ENCODE assay signal across 1 cellular context in genomic region chr20:63877755-63878470, GRCh38.
TF ChIP-seq lines count a peak whose summit lies in the region.

No MANE protein-coding gene starts in this region.

TF ChIP-seq in HepG2, 621 proteins besides CTCF, POLR2A, EP300 and RAD21 (continues in another document):
- TF ChIP-seq RXRA (CRISPR knock-in tag; IDR thresholded peaks at IDR 0.05) (0 out of 2 replicates have a peak, but pooled peaks have one; percentile 16), ZNF746 (CRISPR knock-in tag; IDR thresholded peaks at IDR 0.05) (no peak), ZNF460 (CRISPR knock-in tag; IDR thresholded peaks at IDR 0.05; ENCODE audit: borderline replicate concordance) (no peak), TEF (CRISPR knock-in tag; IDR thresholded peaks at IDR 0.05) (no peak), ZNF274 (CRISPR knock-in tag; IDR thresholded peaks at IDR 0.05) (no peak), ZNF547 (CRISPR knock-in tag; IDR thresholded peaks at IDR 0.05) (no peak), ISL2 (CRISPR knock-in tag; IDR thresholded peaks at IDR 0.05) (no peak), ESRRA (CRISPR knock-in tag; IDR thresholded peaks at IDR 0.05; ENCODE audit: low read depth) (no peak), ZSCAN22 (CRISPR knock-in tag; IDR thresholded peaks at IDR 0.05) (no peak), ATRX (CRISPR knock-in tag; IDR thresholded peaks at IDR 0.05; ENCODE audit: borderline replicate concordance) (no peak), ZNF609 (CRISPR knock-in tag; IDR thresholded peaks at IDR 0.05; ENCODE audit: borderline replicate concordance) (no peak), ZNF766 (CRISPR knock-in tag; IDR thresholded peaks at IDR 0.05; ENCODE audit: borderline replicate concordance) (no peak), HDAC6 (IDR thresholded peaks at IDR 0.05; ENCODE audit: low read depth, low read length) (no peak), NR2C2 (CRISPR knock-in tag; IDR thresholded peaks at IDR 0.05; ENCODE audit: borderline replicate concordance) (no peak), ZNF468 (CRISPR knock-in tag; IDR thresholded peaks at IDR 0.05) (no peak), POLR2G (IDR thresholded peaks at IDR 0.05; ENCODE audit: low read depth, low read length) (0 out of 2 replicates have a peak, but pooled peaks have one; percentile 12), ZNF546 (CRISPR knock-in tag; conservative IDR thresholded peaks at IDR 0.05) (no peak), GZF1 (CRISPR knock-in tag; IDR thresholded peaks at IDR 0.05) (no peak), NR2F2 (IDR thresholded peaks at IDR 0.05; ENCODE audit: borderline replicate concordance, low read depth) (no peak), AKAP8 (CRISPR knock-in tag; IDR thresholded peaks at IDR 0.05) (peak; percentile 75; the same call in 1 of the 2 replicates), FIP1L1 (IDR thresholded peaks at IDR 0.05; ENCODE audit: borderline replicate concordance, insufficient read depth, low read depth, low read length) (no peak), AHR (CRISPR knock-in tag; IDR thresholded peaks at IDR 0.05) (no peak), RERE (CRISPR knock-in tag; IDR thresholded peaks at IDR 0.05; ENCODE audit: low read depth) (no peak), ZNF646 (CRISPR knock-in tag; IDR thresholded peaks at IDR 0.05) (no peak), MEF2D (CRISPR knock-in tag; IDR thresholded peaks at IDR 0.05) (no peak), FOXA1 (IDR thresholded peaks at IDR 0.05) (no peak), FOXA1 (CRISPR knock-in tag; IDR thresholded peaks at IDR 0.05) (no peak), ZNF3 (CRISPR knock-in tag; IDR thresholded peaks at IDR 0.05) (no peak), DNMT1 (CRISPR knock-in tag; IDR thresholded peaks at IDR 0.05) (0 out of 2 replicates have a peak, but pooled peaks have one; percentile 34), KDM2A (CRISPR knock-in tag; IDR thresholded peaks at IDR 0.05; ENCODE audit: borderline replicate concordance, low read depth) (no peak), KMT2B (CRISPR knock-in tag; IDR thresholded peaks at IDR 0.05) (no peak), ZNF772 (CRISPR knock-in tag; IDR thresholded peaks at IDR 0.05) (no peak), RNF2 (conservative IDR thresholded peaks at IDR 0.05; ENCODE audit: low read depth) (no peak), RBM39 (IDR thresholded peaks at IDR 0.05; ENCODE audit: low read depth, low read length, poor library complexity, severe bottlenecking) (no peak), ZBTB38 (CRISPR knock-in tag; IDR thresholded peaks at IDR 0.05) (0 out of 2 replicates have a peak, but pooled peaks have one; percentile 8), TGIF2 (CRISPR knock-in tag; IDR thresholded peaks at IDR 0.05) (no peak), GABPA (IDR thresholded peaks at IDR 0.05; ENCODE audit: low read depth, low read length) (no peak), GABPA (CRISPR knock-in tag; IDR thresholded peaks at IDR 0.05; ENCODE audit: low read depth) (no peak), TAF15 (IDR thresholded peaks at IDR 0.05; ENCODE audit: low read depth, low read length, poor library complexity, severe bottlenecking) (no peak), FLYWCH1 (CRISPR knock-in tag; IDR thresholded peaks at IDR 0.05) (no peak), PATZ1 (CRISPR knock-in tag; IDR thresholded peaks at IDR 0.05) (no peak), ZNF652 (CRISPR knock-in tag; IDR thresholded peaks at IDR 0.05; ENCODE audit: borderline replicate concordance, low read depth) (no peak), ZBTB34 (CRISPR knock-in tag; IDR thresholded peaks at IDR 0.05) (no peak)
